In the genomic region with DNA sequence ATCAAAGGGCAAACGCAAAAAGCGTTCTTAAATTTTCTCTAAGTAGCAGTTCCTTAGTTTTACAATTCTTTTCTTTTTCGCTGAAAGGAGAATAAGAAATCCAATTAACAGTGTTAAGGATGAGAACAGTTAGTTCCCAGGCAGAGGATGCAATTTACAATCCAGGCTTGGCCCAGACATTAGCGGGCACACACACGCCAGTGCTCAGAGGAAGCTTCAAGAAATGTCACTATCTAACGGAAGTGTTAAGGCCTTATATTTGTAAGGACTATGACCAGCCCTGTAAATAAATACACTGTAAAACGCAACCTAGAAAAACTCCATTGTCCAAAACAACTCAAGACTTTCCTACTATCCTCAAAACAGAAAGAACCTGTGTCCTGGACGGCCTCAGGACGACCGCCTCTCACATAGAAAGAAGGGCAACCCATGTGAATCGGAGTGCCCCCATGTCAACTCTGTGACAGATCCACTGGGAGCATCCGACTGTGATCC, we compare ENCODE assay signal across 8 cellular contexts. TPM values are rescaled to one million over a fixed set of nuclear protein-coding genes. Genes with fewer than 3 reads are reported as not detected.
DNase-seq lines count a peak whose midpoint lies in the region; ATAC-seq and TF ChIP-seq lines count a peak whose summit lies in the region.

No MANE protein-coding gene starts in this region.

- in situ Hi-C loops in G401 (cut with HindIII; ENCODE audit: low sequenced_read_pairs): loop anchor here (25.0 kb wide), 1 partner anchor 129 kb away; no protein-coding TSS in a partner anchor

- H3K4me3 ChIP-seq in NB4 (ENCODE audit: low read depth, low read length) (peak overlapping the region; percentile 86), choroid plexus epithelial cell (ENCODE audit: low read depth, low read length) (peak overlapping the region; percentile 89), mononuclear cell (ENCODE audit: low read length) (peak overlapping the region; percentile 95)

- no peak for ATAC-seq in GM21576 (IDR thresholded peaks at IDR 0.05; ENCODE audit: unreplicated experiment)

- H3K27me3 ChIP-seq in mononuclear cell (ENCODE audit: insufficient read depth, low read length): no peaks in the 10 kb centered on the region

- H3K9me3 ChIP-seq in mononuclear cell (ENCODE audit: low read depth, low read length): no peaks in the 10 kb centered on the region

- TF ChIP-seq POLR2A in NB4 (IDR thresholded peaks at IDR 0.05; ENCODE audit: extremely low read depth, insufficient read length): no peak

- peak; percentile 47 for DNase-seq in G401 (ENCODE audit: low spot score)
- no peak for DNase-seq in NB4 (ENCODE audit: low read depth)
- no peak for DNase-seq in choroid plexus epithelial cell (ENCODE audit: low read depth)
- DNase-seq in NCI-H510A (lab: John Stamatoyannopoulos, UW): no peak
- no peak for DNase-seq in activated gamma-delta T cell (lab: John Stamatoyannopoulos, UW)
- no peak for DNase-seq in GF-D8 (lab: John Stamatoyannopoulos, UW)

- TF ChIP-seq CTCF in NB4 (IDR thresholded peaks at IDR 0.05; ENCODE audit: low read depth, low read length) (no peak), choroid plexus epithelial cell (conservative IDR thresholded peaks at IDR 0.05; ENCODE audit: low read depth, low read length) (no peak)

- H3K4me1 ChIP-seq in mononuclear cell (ENCODE audit: insufficient read depth, low read length): peaks cover 57% of the 10 kb centered on the region

RNA-seq across cellular contexts. Expression of a gene that starts 1.3 kb away (rescaled TPM):
- 55.3 and 65.8 TPM in 2 replicates for total RNA-seq in G401 (2014; rRNA removed; shearing (Covaris generic))
- 143 TPM for total RNA-seq in mononuclear cell
